Comparison of ENCODE assay signal across 8 cellular contexts in the genomic region with DNA sequence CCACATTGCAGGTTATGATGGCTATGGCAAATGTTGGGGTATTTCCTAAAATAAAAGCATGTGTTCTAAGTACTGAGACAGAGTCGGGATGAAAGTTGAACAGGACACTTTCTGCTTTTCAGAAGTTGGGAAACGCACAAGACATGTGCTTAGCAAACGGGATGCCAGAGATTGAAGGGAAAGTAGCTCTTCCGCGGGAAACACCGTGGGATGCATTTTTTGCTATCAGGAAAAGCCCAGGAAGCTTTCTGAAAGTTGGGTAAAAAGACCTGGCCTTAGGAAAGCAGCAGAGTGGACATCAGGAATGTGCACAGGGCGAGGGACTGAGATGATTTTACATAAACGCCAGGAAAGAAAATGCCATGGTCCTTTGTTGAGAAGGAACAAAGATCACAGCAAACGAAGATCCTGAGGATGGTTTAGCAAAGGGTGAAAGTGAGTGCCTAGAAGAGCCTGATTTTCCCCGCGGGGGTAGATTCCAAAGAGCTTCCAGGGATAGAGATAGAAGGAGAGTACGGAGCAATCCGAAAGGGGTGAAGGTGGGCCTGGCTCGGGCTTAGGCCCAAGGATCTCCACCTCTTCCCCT. TPM values are rescaled to one million over a fixed set of nuclear protein-coding genes. Genes with fewer than 3 reads are reported as not detected.
DNase-seq lines count a peak whose midpoint lies in the region; ATAC-seq and TF ChIP-seq lines count a peak whose summit lies in the region.

No MANE protein-coding gene starts in this region.

- H3K4me3 ChIP-seq in heart right ventricle: peak overlapping the region; percentile 58 to 96 (median 74)
- H3K4me3 ChIP-seq in lung: peak overlapping the region; percentile 76
- H3K4me3 ChIP-seq in aorta (ENCODE audit: low read length in 2 of 2): peak overlapping the region in 1 of 2 donors; percentile 45

- no peaks in the 10 kb centered on the region for H3K27me3 ChIP-seq in heart right ventricle
- no peaks in the 10 kb centered on the region for H3K27me3 ChIP-seq in lung (ENCODE audit: control insufficient read depth, insufficient read depth)
- no peaks in the 10 kb centered on the region for H3K27me3 ChIP-seq in aorta (ENCODE audit: control insufficient read depth in 1 of 2, insufficient read depth in 2 of 2, low read length in 1 of 2)

- 22 to 23% methylated on average over 14 of the region's 14 CpGs for WGBS in heart right ventricle, 2 donors
- 19 to 26% methylated on average over 13 to 14 of the region's 14 CpGs for WGBS in lung, 2 donors
- 8% methylated on average over 14 of the region's 14 CpGs for WGBS in aorta, 2 donors

- intact Hi-C loops in heart right ventricle (cut with DNase I): no loop called here
- intact Hi-C loops in left ventricle myocardium superior (cut with micrococcal nuclease): no loop called here
- intact Hi-C loops in aorta (cut with DNase I): no loop called here

- H3K9me3 ChIP-seq in heart right ventricle (no peaks in the 10 kb centered on the region), lung (ENCODE audit: control insufficient read depth in 2 of 2, insufficient read depth in 1 of 2, low read length in 1 of 2) (no peaks in the 10 kb centered on the region), aorta (ENCODE audit: control insufficient read depth, low read length) (no peaks in the 10 kb centered on the region)

- H3K4me1 ChIP-seq in heart right ventricle: peaks cover 0 to 19% (median 14%) of the 10 kb centered on the region in 9 donors
- H3K4me1 ChIP-seq in lung (ENCODE audit: control insufficient read depth in 2 of 2, insufficient read depth in 2 of 2, low read length in 2 of 2): peaks cover 0 to 7% of the 10 kb centered on the region in 2 donors
- no peaks in the 10 kb centered on the region for H3K4me1 ChIP-seq in aorta (ENCODE audit: control insufficient read depth in 1 of 2, insufficient read depth in 2 of 2, low read length in 2 of 2)

- TF ChIP-seq CTCF in heart right ventricle (IDR thresholded peaks at IDR 0.05): no peak
- TF ChIP-seq CTCF in lung (IDR thresholded peaks at IDR 0.05; ENCODE audit: control extremely low read depth, extremely low read depth): no peak

- DNase-seq in heart right ventricle: no peak
- no peak for DNase-seq in left ventricle myocardium superior
- DNase-seq in astrocyte of the hippocampus (ENCODE audit: low read depth, low spot score): peak; percentile 42
- no peak for DNase-seq in lung (ENCODE audit: low spot score)
- no peak for DNase-seq in aorta
- no peak for DNase-seq in NCI-H1694 (lab: John Stamatoyannopoulos, UW)

- H3K36me3 ChIP-seq in heart right ventricle (peaks cover 0 to 25% (median 0%) of the 10 kb centered on the region in 9 donors), lung (ENCODE audit: control insufficient read depth in 2 of 2, insufficient read depth in 2 of 2, low read length in 2 of 2) (no peaks in the 10 kb centered on the region), aorta (ENCODE audit: control insufficient read depth in 1 of 2, insufficient read depth in 2 of 2, low read length in 1 of 2) (peaks cover 0 to 1% of the 10 kb centered on the region in 2 donors)

- ATAC-seq in heart right ventricle: no peak
- no peak for ATAC-seq in left ventricle myocardium superior
- ATAC-seq in lung (ENCODE audit: insufficient read depth, low FRiP score): no peak
- peak; percentile 9 for ATAC-seq in aorta (ENCODE audit: low FRiP score)
- no peak for ATAC-seq in HG03342 (IDR thresholded peaks at IDR 0.05; ENCODE audit: unreplicated experiment)
- no peak for ATAC-seq in HG03439 (IDR thresholded peaks at IDR 0.05; ENCODE audit: unreplicated experiment)

- H3K27ac ChIP-seq in heart right ventricle (peak overlapping the region in 2 of 10 donors; percentile 39 to 74), lung (ENCODE audit: low read depth in 1 of 2, low read length in 1 of 2) (no peak overlapping the region), aorta (ENCODE audit: low read depth in 1 of 2, low read length in 2 of 2) (no peak overlapping the region)

RNA-seq across cellular contexts. Expression of a gene that starts 1.1 kb away (rescaled TPM):
- total RNA-seq in heart right ventricle (1 to 10 TPM in 6 of 10 donors, under 1 TPM in 4; 0.47 to 3.2 (median 1.2) TPM), left ventricle myocardium superior (0.77 TPM), lung (1 to 10 TPM; 1.4 to 1.5 TPM), aorta (under 1 TPM; 0.52 to 0.57 TPM)
- polyA plus RNA-seq in heart right ventricle (under 1 TPM; 0.20 to 0.59 TPM), lung (under 1 TPM; 0.57 to 0.87 TPM), aorta (1 to 10 TPM in 1 of 2 donors, under 1 TPM in 1; 0.08 to 1.8 TPM)

RNA-seq across cellular contexts. Expression of a gene that starts 36.2 kb away (rescaled TPM):
- total RNA-seq in heart right ventricle (1 to 10 TPM in 1 of 10 donors, under 1 TPM in 4, not detected in 5; 0.33 to 3.3 (median 0.42) TPM), left ventricle myocardium superior (not detected), lung (1 to 10 TPM; 1.3 to 1.9 TPM), aorta (under 1 TPM; 0.65 to 0.90 TPM)
- polyA plus RNA-seq in heart right ventricle (1 to 10 TPM; 2.3 to 4.1 TPM), lung (1 to 10 TPM; 1.5 to 5.5 TPM), aorta (1 to 10 TPM in 1 of 2 donors, not detected in 1; 4.0 TPM)

RNA-seq across cellular contexts. Expression of a gene that starts 53.8 kb away (rescaled TPM):
- total RNA-seq in heart right ventricle: 1 to 10 TPM; 3.6 to 7.0 (median 4.4) TPM
- 1 to 10 TPM; 2.9 to 5.9 TPM for polyA plus RNA-seq in heart right ventricle
- 5.3 TPM for total RNA-seq in left ventricle myocardium superior
- 10 to 100 TPM; 13.1 to 14.7 TPM for total RNA-seq in lung
- polyA plus RNA-seq in lung: 1 to 10 TPM; 3.4 to 6.8 TPM
- 10 to 100 TPM in 1 of 2 donors, 1 to 10 TPM in 1; 7.1 to 19.4 TPM for total RNA-seq in aorta
- polyA plus RNA-seq in aorta: 1 to 10 TPM; 2.5 to 6.7 TPM
